In genomic region chr5:73954381-73954780, GRCh38 we compare ENCODE assay signal across 22 cellular contexts.
"Had no signal": no experiment of that assay in that cellular context is flagged by ENCODE, and none has a peak within 500 bp of the region (broad histone marks: within the 10 kb centered on the region; RNA-seq: fewer than 3 reads in every experiment).

No MANE protein-coding gene starts in this region.

- H3K27ac Mint-ChIP-seq: activated CD8-positive, alpha-beta T cell treated with anti-CD3 and anti-CD28 coated beads for 36 hours; activated naive CD8-positive, alpha-beta T cell treated with anti-CD3 and anti-CD28 coated beads, Interleukin-2, amount 10 ng/mL, durations not matched to agents 7 days and 5 days; T-helper 1 cell treated with Interleukin-12 subunit alpha and Interleukin-12 subunit beta and Interleukin-4 antibody, amounts not matched to agents 30 μg/mL and 1 μg/mL, for 36 hours had no signal

- H3K4me3 ChIP-seq: body of pancreas, MG63, Peyer's patch, SJCRH30 had no signal

- H3K27me3 ChIP-seq: body of pancreas, MG63, Peyer's patch, SJCRH30 had no signal

- H3K27ac ChIP-seq: body of pancreas, KMS-11, Peyer's patch, RWPE1, SJCRH30 had no signal

- H3K9me3 Mint-ChIP-seq: activated CD8-positive, alpha-beta T cell treated with anti-CD3 and anti-CD28 coated beads for 36 hours; activated naive CD8-positive, alpha-beta T cell treated with anti-CD3 and anti-CD28 coated beads, Interleukin-2, amount 10 ng/mL, durations not matched to agents 7 days and 5 days; T-helper 1 cell treated with Interleukin-12 subunit alpha and Interleukin-12 subunit beta and Interleukin-4 antibody, amounts not matched to agents 30 μg/mL and 1 μg/mL, for 36 hours had no signal

- H3K4me2 ChIP-seq: KMS-11 had no signal

- H3K9ac ChIP-seq: KMS-11 had no signal

- H3K36me3 Mint-ChIP-seq: activated naive CD8-positive, alpha-beta T cell treated with anti-CD3 and anti-CD28 coated beads, Interleukin-2, amount 10 ng/mL, durations not matched to agents 7 days and 5 days had no signal

- H3K4me1 Mint-ChIP-seq: activated naive CD8-positive, alpha-beta T cell treated with anti-CD3 and anti-CD28 coated beads, Interleukin-2, amount 10 ng/mL, durations not matched to agents 7 days and 5 days had no signal

- H3K36me3 ChIP-seq: MG63, Peyer's patch, SJCRH30 had no signal

- H3K9me3 ChIP-seq: body of pancreas, MG63, Peyer's patch had no signal

- H3K4me3 Mint-ChIP-seq: activated CD8-positive, alpha-beta T cell treated with anti-CD3 and anti-CD28 coated beads for 36 hours; activated naive CD8-positive, alpha-beta T cell treated with anti-CD3 and anti-CD28 coated beads, Interleukin-2, amount 10 ng/mL, durations not matched to agents 7 days and 5 days; T-helper 1 cell treated with Interleukin-12 subunit alpha and Interleukin-12 subunit beta and Interleukin-4 antibody, amounts not matched to agents 30 μg/mL and 1 μg/mL, for 36 hours had no signal

- H3K4me1 ChIP-seq: body of pancreas, Peyer's patch had no signal

- DNase-seq: activated CD4-positive, alpha-beta T cell treated with anti-CD3 and anti-CD28 coated beads for 4 hours; activated CD8-positive, alpha-beta memory T cell treated with anti-CD3 and anti-CD28 coated beads, Interleukin-2, amount 50 U/mL, for 4 hours; activated CD8-positive, alpha-beta T cell treated with anti-CD3 and anti-CD28 coated beads for 36 hours; activated naive CD4-positive, alpha-beta T cell treated with anti-CD3 and anti-CD28 coated beads, Interleukin-2, amount 50 U/mL, for 16 hours; activated naive CD8-positive, alpha-beta T cell treated with anti-CD3 and anti-CD28 coated beads, Interleukin-2, amount 10 ng/mL, durations not matched to agents 7 days and 5 days; aorta; body of pancreas; central memory CD4-positive, alpha-beta T cell; MG63; MV-4-11; NCI-H1092 treated with DMSO at 0.1 percent for 48 hours; NCI-H1417 treated with DMSO at 0.1 percent for 48 hours; NCI-H187; NCI-H2081; NCI-H2227 treated with DMSO at 0.1 percent for 48 hours; NCI-H510A; Peyer's patch; Right ventricle myocardium superior; SJCRH30 had no signal
